Comparison of ENCODE assay signal across 8 cellular contexts in the genomic region with DNA sequence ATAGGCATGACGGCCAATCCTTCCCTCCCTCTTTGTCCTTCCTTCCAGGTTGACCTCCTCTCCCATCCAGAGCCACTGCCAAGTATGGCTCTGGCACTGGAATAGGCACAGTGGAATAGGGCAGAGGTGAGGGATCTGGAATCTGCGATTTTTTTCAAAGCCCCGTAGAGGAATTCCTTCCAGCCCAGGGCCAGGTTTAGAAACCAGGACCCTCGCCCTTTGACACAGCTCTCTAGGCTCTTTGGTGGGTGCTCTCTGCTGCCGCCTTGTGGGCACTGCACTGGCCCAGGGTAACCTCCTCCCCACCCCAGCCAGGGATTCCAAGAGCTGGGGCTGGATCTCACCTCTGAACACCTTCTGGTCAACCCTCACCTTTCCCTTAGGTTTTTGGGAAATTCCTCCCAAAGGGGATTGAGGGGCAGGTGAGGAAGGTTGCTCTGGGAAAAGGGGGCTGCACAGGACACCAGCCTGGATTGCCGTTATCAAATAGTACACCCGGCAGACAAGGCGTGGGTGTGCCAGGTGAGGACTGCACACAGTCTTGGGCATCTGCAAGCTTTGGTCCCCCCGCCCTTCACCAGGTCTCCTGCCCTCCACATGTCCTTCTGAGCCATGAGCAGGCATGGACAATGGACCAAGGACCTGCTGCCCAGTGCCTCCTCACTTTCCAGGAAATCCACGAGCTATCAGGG. TPM values are rescaled to one million over a fixed set of nuclear protein-coding genes. Genes with fewer than 3 reads are reported as not detected.
DNase-seq lines count a peak whose midpoint lies in the region; ATAC-seq and TF ChIP-seq lines count a peak whose summit lies in the region.

No MANE protein-coding gene starts in this region.

- POLR2A ChIA-PET in activated CD4-positive, alpha-beta T cell treated with anti-CD3 and anti-CD28 coated beads, Interleukin-2, amount 10 ng/mL, durations not matched to agents 7 days and 5 days (lab: Charles Lee): no interaction called here

- no peaks in the 10 kb centered on the region for H3K27me3 Mint-ChIP-seq in activated CD4-positive, alpha-beta T cell treated with anti-CD3 and anti-CD28 coated beads, Interleukin-2, amount 10 ng/mL, durations not matched to agents 7 days and 5 days
- peaks cover 0 to 4% of the 10 kb centered on the region in 2 donors for H3K27me3 Mint-ChIP-seq in stimulated activated naive B cell treated with anti-CD40 and anti-IgM and Interleukin-4, amounts not matched to agents 10 μg/mL and 1 μg/mL and 100 μg/mL, for 72 hours

- H3K4me3 Mint-ChIP-seq in activated CD4-positive, alpha-beta T cell treated with anti-CD3 and anti-CD28 coated beads, Interleukin-2, amount 10 ng/mL, durations not matched to agents 7 days and 5 days: no peak overlapping the region
- no peak overlapping the region for H3K4me3 Mint-ChIP-seq in stimulated activated naive B cell treated with anti-CD40 and anti-IgM and Interleukin-4, amounts not matched to agents 10 μg/mL and 1 μg/mL and 100 μg/mL, for 72 hours

- peaks cover 52% of the 10 kb centered on the region for H3K4me1 Mint-ChIP-seq in activated CD4-positive, alpha-beta T cell treated with anti-CD3 and anti-CD28 coated beads, Interleukin-2, amount 10 ng/mL, durations not matched to agents 7 days and 5 days
- H3K4me1 Mint-ChIP-seq in stimulated activated naive B cell treated with anti-CD40 and anti-IgM and Interleukin-4, amounts not matched to agents 10 μg/mL and 1 μg/mL and 100 μg/mL, for 72 hours: peaks cover 32 to 53% of the 10 kb centered on the region in 2 donors

- TF ChIP-seq CTCF in GM12801 (IDR thresholded peaks at IDR 0.05; ENCODE audit: extremely low read depth, insufficient read length): peak; percentile 33

- no peaks in the 10 kb centered on the region for H3K36me3 Mint-ChIP-seq in activated CD4-positive, alpha-beta T cell treated with anti-CD3 and anti-CD28 coated beads, Interleukin-2, amount 10 ng/mL, durations not matched to agents 7 days and 5 days (ENCODE audit: low read depth)
- H3K36me3 Mint-ChIP-seq in stimulated activated naive B cell treated with anti-CD40 and anti-IgM and Interleukin-4, amounts not matched to agents 10 μg/mL and 1 μg/mL and 100 μg/mL, for 72 hours: no peaks in the 10 kb centered on the region

- H3K27ac Mint-ChIP-seq in activated CD4-positive, alpha-beta T cell treated with anti-CD3 and anti-CD28 coated beads, Interleukin-2, amount 10 ng/mL, durations not matched to agents 7 days and 5 days: peak overlapping the region; percentile 60
- no peak overlapping the region for H3K27ac Mint-ChIP-seq in stimulated activated naive B cell treated with anti-CD40 and anti-IgM and Interleukin-4, amounts not matched to agents 10 μg/mL and 1 μg/mL and 100 μg/mL, for 72 hours

- peak; percentile 58 for DNase-seq in NAMALWA (ENCODE audit: low spot score)
- peak; percentile 65 for DNase-seq in activated CD4-positive, alpha-beta T cell treated with anti-CD3 and anti-CD28 coated beads, Interleukin-2, amount 10 ng/mL, durations not matched to agents 7 days and 5 days
- DNase-seq in ecto neural progenitor cell (ENCODE audit: low spot score): peak; percentile 87
- DNase-seq in mucosa of gallbladder (ENCODE audit: low spot score): peak; percentile 67
- DNase-seq in stimulated activated naive B cell treated with anti-CD40 and anti-IgM and Interleukin-4, amounts not matched to agents 10 μg/mL and 1 μg/mL and 100 μg/mL, for 72 hours: peak; percentile 35
- DNase-seq in amniotic stem cell (lab: John Stamatoyannopoulos, UW): no peak

- peak; percentile 20 to 35 for ATAC-seq in stimulated activated naive B cell treated with anti-CD40 and anti-IgM and Interleukin-4, amounts not matched to agents 10 μg/mL and 1 μg/mL and 100 μg/mL, for 72 hours (replicated peaks)
- ATAC-seq in GM18867 (IDR thresholded peaks at IDR 0.05; ENCODE audit: unreplicated experiment): no peak

- H3K9me3 Mint-ChIP-seq in activated CD4-positive, alpha-beta T cell treated with anti-CD3 and anti-CD28 coated beads, Interleukin-2, amount 10 ng/mL, durations not matched to agents 7 days and 5 days: no peaks in the 10 kb centered on the region
- peaks cover 0 to 2% of the 10 kb centered on the region in 2 donors for H3K9me3 Mint-ChIP-seq in stimulated activated naive B cell treated with anti-CD40 and anti-IgM and Interleukin-4, amounts not matched to agents 10 μg/mL and 1 μg/mL and 100 μg/mL, for 72 hours

- CTCF ChIA-PET in activated CD4-positive, alpha-beta T cell treated with anti-CD3 and anti-CD28 coated beads, Interleukin-2, amount 10 ng/mL, durations not matched to agents 7 days and 5 days (lab: Charles Lee): interaction anchor here (0.9 to 4.9 kb wide), 27 partner anchors 9 to 383 kb away, joined by 3 to 42 read pairs (median 5); a partner anchor contains a TSS

RNA-seq across cellular contexts. Expression of a gene that starts 22.8 kb away (rescaled TPM):
- total RNA-seq in activated CD4-positive, alpha-beta T cell treated with anti-CD3 and anti-CD28 coated beads, Interleukin-2, amount 10 ng/mL, durations not matched to agents 7 days and 5 days: under 1 TPM; 0.52 to 0.71 TPM
- 0.06 TPM for total RNA-seq in mucosa of gallbladder
